In genomic region chr6:116365743-116366142, GRCh38 we compare ENCODE assay signal across 32 cellular contexts.
"Had no signal": no experiment of that assay in that cellular context is flagged by ENCODE, and none has a peak within 500 bp of the region (broad histone marks: within the 10 kb centered on the region; RNA-seq: fewer than 3 reads in every experiment).

No MANE protein-coding gene starts in this region.

- H3K27ac Mint-ChIP-seq: effector memory CD8-positive, alpha-beta T cell; immature natural killer cell; memory B cell; mesothelial cell of epicardium; naive B cell; natural killer cell treated with Interleukin-12 subunit alpha and Interleukin-12 subunit beta and Interleukin-15 and Interleukin-18, amount 100 ng/mL, for 72 hours; stimulated activated naive CD8-positive, alpha-beta T cell treated with anti-CD3 and anti-CD28 coated beads, Interleukin-15, amount 100 ng/mL, for 72 hours had no signal

- H3K4me3 Mint-ChIP-seq: effector memory CD8-positive, alpha-beta T cell; immature natural killer cell; memory B cell; mesothelial cell of epicardium; naive B cell; natural killer cell treated with Interleukin-12 subunit alpha and Interleukin-12 subunit beta and Interleukin-15 and Interleukin-18, amount 100 ng/mL, for 72 hours; neural crest cell; stimulated activated naive CD8-positive, alpha-beta T cell treated with anti-CD3 and anti-CD28 coated beads, Interleukin-15, amount 100 ng/mL, for 72 hours had no signal

- H3K36me3 ChIP-seq: gastroesophageal sphincter, heart right ventricle, lower lobe of right lung, neutrophil, pancreas, right lobe of liver, suprapubic skin, transverse colon, upper lobe of right lung, vagina had no signal

- H3K9me3 Mint-ChIP-seq: effector memory CD8-positive, alpha-beta T cell; immature natural killer cell; memory B cell; mesothelial cell of epicardium; naive B cell; natural killer cell treated with Interleukin-12 subunit alpha and Interleukin-12 subunit beta and Interleukin-15 and Interleukin-18, amount 100 ng/mL, for 72 hours; neural crest cell; stimulated activated naive CD8-positive, alpha-beta T cell treated with anti-CD3 and anti-CD28 coated beads, Interleukin-15, amount 100 ng/mL, for 72 hours had no signal

- H3K9me3 ChIP-seq: gastroesophageal sphincter, heart right ventricle, lower lobe of right lung, mucosa of descending colon, neutrophil, pancreas, right lobe of liver, suprapubic skin, transverse colon, upper lobe of right lung, vagina had no signal

- FAIRE-seq: endometrium, pancreas, small intestine had no signal

- H3K27me3 Mint-ChIP-seq: memory B cell, naive B cell had no signal

- H3K36me3 Mint-ChIP-seq: immature natural killer cell; memory B cell; naive B cell; natural killer cell treated with Interleukin-12 subunit alpha and Interleukin-12 subunit beta and Interleukin-15 and Interleukin-18, amount 100 ng/mL, for 72 hours had no signal

- H3K4me3 ChIP-seq: coronary artery, gastroesophageal sphincter, heart right ventricle, lower lobe of right lung, mucosa of descending colon, pancreas, right lobe of liver, suprapubic skin, transverse colon, upper lobe of right lung, vagina had no signal

- DNase-seq: effector memory CD8-positive, alpha-beta T cell; foreskin fibroblast; glutamatergic neuron; heart right ventricle; hippocampal formation; immature natural killer cell; islet precursor cell; left ventricle myocardium superior; lower lobe of right lung; mucosa of descending colon; naive B cell; pancreas; retina; right lobe of liver; small intestine; stimulated activated CD4-positive, alpha-beta T cell treated with anti-CD3 and anti-CD28 coated beads, Interleukin-15, amount 100 ng/mL, for 24 hours; stimulated activated CD4-positive, alpha-beta T cell treated with anti-CD3 and anti-CD28 coated beads, Interleukin-4, amount 100 ng/mL, for 1 hour; stimulated activated CD8-positive, alpha-beta memory T cell treated with anti-CD3 and anti-CD28 coated beads, Interleukin-4, amount 100 ng/mL, for 48 hours; stimulated activated naive CD4-positive, alpha-beta T cell; stimulated activated naive CD8-positive, alpha-beta T cell treated with anti-CD3 and anti-CD28 coated beads, Interleukin-15, amount 100 ng/mL, for 72 hours; transverse colon; upper lobe of right lung had no signal

- H3K27me3 ChIP-seq: gastroesophageal sphincter, heart right ventricle, neutrophil, pancreas, right lobe of liver, suprapubic skin, upper lobe of right lung, vagina had no signal

- H3K4me1 ChIP-seq: pancreas had no signal

- H3K27ac ChIP-seq: coronary artery, gastroesophageal sphincter, heart right ventricle, lower lobe of right lung, neutrophil, pancreas, right lobe of liver, suprapubic skin, transverse colon, upper lobe of right lung, vagina had no signal
